Comparison of ENCODE assay signal across 8 cellular contexts in genomic region chr21:44845418-44846200, GRCh38. TPM values are rescaled to one million over a fixed set of nuclear protein-coding genes. Genes with fewer than 3 reads are reported as not detected.
DNase-seq lines count a peak whose midpoint lies in the region; ATAC-seq and TF ChIP-seq lines count a peak whose summit lies in the region.

No MANE protein-coding gene starts in this region.

- no peaks in the 10 kb centered on the region for H3K9me3 Mint-ChIP-seq in CD4-positive, CD25-positive, alpha-beta regulatory T cell
- no peaks in the 10 kb centered on the region for H3K9me3 Mint-ChIP-seq in natural killer cell

- peaks cover 18% of the 10 kb centered on the region for H3K4me1 ChIP-seq in CD4-positive, CD25-positive, alpha-beta regulatory T cell (ENCODE audit: control insufficient read depth, insufficient read depth, low read length, poor library complexity, severe bottlenecking)
- H3K4me1 ChIP-seq in tibial artery: peaks cover 0 to 24% (median 18%) of the 10 kb centered on the region in 4 donors

- TF ChIP-seq CTCF in fibroblast of mammary gland (conservative IDR thresholded peaks at IDR 0.05; ENCODE audit: control insufficient read depth, insufficient read depth, low read depth, low read length): peak; percentile 34
- no peak for TF ChIP-seq CTCF in natural killer cell (IDR thresholded peaks at IDR 0.05)
- no peak for TF ChIP-seq CTCF in tibial artery (IDR thresholded peaks at IDR 0.05)

- no peaks in the 10 kb centered on the region for H3K36me3 Mint-ChIP-seq in CD4-positive, CD25-positive, alpha-beta regulatory T cell
- no peaks in the 10 kb centered on the region for H3K36me3 Mint-ChIP-seq in natural killer cell

- H3K4me3 ChIP-seq in CD4-positive, CD25-positive, alpha-beta regulatory T cell (ENCODE audit: low read depth, low read length): peak overlapping the region; percentile 55
- H3K4me3 ChIP-seq in fibroblast of mammary gland (ENCODE audit: control insufficient read depth, low read depth, low read length) (peak overlapping the region; percentile 29), tibial artery (peak overlapping the region; percentile 26 to 46)

- no peak overlapping the region for H3K27ac ChIP-seq in CD4-positive, CD25-positive, alpha-beta regulatory T cell (ENCODE audit: insufficient read depth, low read length, poor library complexity, severe bottlenecking)
- H3K27ac ChIP-seq in tibial artery: no peak overlapping the region

- no peaks in the 10 kb centered on the region for H3K9me3 ChIP-seq in CD4-positive, CD25-positive, alpha-beta regulatory T cell (ENCODE audit: control insufficient read depth in 2 of 2, low read length in 2 of 2)
- H3K9me3 ChIP-seq in tibial artery: no peaks in the 10 kb centered on the region

- H3K36me3 ChIP-seq in CD4-positive, CD25-positive, alpha-beta regulatory T cell (ENCODE audit: control insufficient read depth, insufficient read depth, low read length): peaks cover 20% of the 10 kb centered on the region
- H3K36me3 ChIP-seq in tibial artery: peaks cover 23 to 30% (median 27%) of the 10 kb centered on the region in 3 donors

- H3K27me3 Mint-ChIP-seq in CD4-positive, CD25-positive, alpha-beta regulatory T cell: peaks cover 18% of the 10 kb centered on the region
- H3K27me3 Mint-ChIP-seq in natural killer cell (ENCODE audit: low read depth in 2 of 2): peaks cover 3 to 9% of the 10 kb centered on the region in 2 donors

- peak; percentile 29 to 38 (median 30) for DNase-seq in CD4-positive, CD25-positive, alpha-beta regulatory T cell
- DNase-seq in NCI-H748 treated with DMSO at 0.1 percent for 48 hours (lab: John Stamatoyannopoulos, UW): peak; percentile 10
- DNase-seq in activated T-cell treated with anti-CD3 and anti-CD28 coated beads for 48 hours (ENCODE audit: low read depth): peak; percentile 61
- peak; percentile 49 for DNase-seq in fibroblast of mammary gland (ENCODE audit: low read depth)
- DNase-seq in natural killer cell: peak; percentile 41
- peak; percentile 51 to 79 for DNase-seq in tibial artery

- intact Hi-C loops in natural killer cell (cut with micrococcal nuclease) (no loop called here), tibial artery (cut with DNase I; ENCODE audit: low total_unique reads) (no loop called here)

- H3K4me1 Mint-ChIP-seq in CD4-positive, CD25-positive, alpha-beta regulatory T cell: peaks cover 0 to 15% (median 7%) of the 10 kb centered on the region in 4 donors
- H3K4me1 Mint-ChIP-seq in natural killer cell: peaks cover 7 to 18% of the 10 kb centered on the region in 2 donors

- ATAC-seq in CD4-positive, CD25-positive, alpha-beta regulatory T cell (ENCODE audit: low read depth in 2 of 2): peak; percentile 64 to 69
- ATAC-seq in GM21825 (IDR thresholded peaks at IDR 0.05; ENCODE audit: unreplicated experiment): peak; percentile 51
- peak; percentile 73 to 77 (median 74) for ATAC-seq in natural killer cell
- ATAC-seq in HG02571 (IDR thresholded peaks at IDR 0.05; ENCODE audit: unreplicated experiment): no peak

- peak overlapping the region in 1 of 3 donors; percentile 31 for H3K27ac Mint-ChIP-seq in CD4-positive, CD25-positive, alpha-beta regulatory T cell
- peak overlapping the region; percentile 48 to 53 for H3K27ac Mint-ChIP-seq in natural killer cell

- H3K27me3 ChIP-seq in CD4-positive, CD25-positive, alpha-beta regulatory T cell (ENCODE audit: control insufficient read depth, insufficient read depth, low read length): no peaks in the 10 kb centered on the region
- peaks cover 0 to 17% of the 10 kb centered on the region in 2 donors for H3K27me3 ChIP-seq in tibial artery

- peak overlapping the region in 2 of 4 donors; percentile 62 to 70 for H3K4me3 Mint-ChIP-seq in CD4-positive, CD25-positive, alpha-beta regulatory T cell
- peak overlapping the region; percentile 50 for H3K4me3 Mint-ChIP-seq in natural killer cell

RNA-seq across cellular contexts. Expression of gene SUMO3, which starts 27.7 kb away (rescaled TPM):
- total RNA-seq in CD4-positive, CD25-positive, alpha-beta regulatory T cell: 65.8 TPM
- 10 to 100 TPM; 76.3 to 88.9 (median 80.2) TPM for polyA plus RNA-seq in CD4-positive, CD25-positive, alpha-beta regulatory T cell
- total RNA-seq in natural killer cell: 10 to 100 TPM; 64.0 to 70.1 (median 65.2) TPM

RNA-seq across cellular contexts. Expression of gene PTTG1IP, which starts 27.9 kb away (rescaled TPM):
- 98.3 TPM for total RNA-seq in CD4-positive, CD25-positive, alpha-beta regulatory T cell
- 100 to 1,000 TPM in 1 of 4 donors, 10 to 100 TPM in 3; 78.5 to 100 (median 95.1) TPM for polyA plus RNA-seq in CD4-positive, CD25-positive, alpha-beta regulatory T cell
- total RNA-seq in natural killer cell: 100 to 1,000 TPM in 2 of 3 donors, 10 to 100 TPM in 1; 96.8 to 144 (median 126) TPM

RNA-seq across cellular contexts. Expression of gene UBE2G2, which starts 44.0 kb away (rescaled TPM):
- total RNA-seq in CD4-positive, CD25-positive, alpha-beta regulatory T cell: 109 TPM
- polyA plus RNA-seq in CD4-positive, CD25-positive, alpha-beta regulatory T cell: 10 to 100 TPM; 42.8 to 50.9 (median 49.0) TPM
- total RNA-seq in natural killer cell: 100 to 1,000 TPM in 2 of 3 donors, 10 to 100 TPM in 1; 89.1 to 109 (median 107) TPM

Comparison
In these comparisons a context has a peak if more than half of its experiments do, and no peak if none do; other contexts are left out.
1. DNase-seq: peak in every context shown above with its lines; median percentile 65 in tibial artery; 61 in activated T-cell treated with anti-CD3 and anti-CD28 coated beads for 48 hours; 49 in fibroblast of mammary gland; 41 in natural killer cell; 30 in CD4-positive, CD25-positive, alpha-beta regulatory T cell; 10 in NCI-H748 treated with DMSO at 0.1 percent for 48 hours.